In the genomic region with DNA sequence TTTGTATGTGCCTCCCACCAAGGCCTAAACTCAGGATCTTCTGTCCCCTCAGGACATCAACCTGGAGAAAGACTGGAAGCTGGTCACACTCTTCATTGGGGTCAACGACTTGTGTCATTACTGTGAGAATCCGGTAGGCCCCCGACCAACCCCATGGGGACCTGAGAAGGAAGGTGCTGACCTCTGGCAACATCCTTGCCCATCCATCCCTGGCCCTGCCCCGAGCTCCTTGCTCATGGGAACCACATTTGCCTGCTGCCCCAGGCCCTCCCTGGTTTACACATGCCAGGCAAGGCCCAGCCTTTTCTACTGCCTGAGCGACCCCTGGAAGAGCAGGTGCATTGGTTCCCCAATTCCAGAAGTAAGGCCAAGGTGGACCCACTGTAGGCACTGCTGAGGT, we compare ENCODE assay signal across 13 cellular contexts.
DNase-seq lines count a peak whose midpoint lies in the region; ATAC-seq and TF ChIP-seq lines count a peak whose summit lies in the region.
"Had no signal": no experiment of that assay in that cellular context is flagged by ENCODE, and none has a peak within 500 bp of the region (broad histone marks: within the 10 kb centered on the region; RNA-seq: fewer than 3 reads in every experiment).

No MANE protein-coding gene starts in this region.

- no peaks in the 10 kb centered on the region for H3K36me3 ChIP-seq in adrenal gland (replicated peaks in 1 of 2)
- no peaks in the 10 kb centered on the region for H3K36me3 ChIP-seq in muscle layer of duodenum (ENCODE audit: control insufficient read depth in 1 of 2, insufficient read depth in 2 of 2, low read length in 2 of 2)
- no peaks in the 10 kb centered on the region for H3K36me3 ChIP-seq in stomach smooth muscle (ENCODE audit: control insufficient read depth in 2 of 2, insufficient read depth in 2 of 2, low read length in 2 of 2)
- H3K36me3 ChIP-seq: right lobe of liver had no signal

- intact Hi-C loops in adrenal gland (cut with DNase I): no loop called here

- WGBS in adrenal gland, 4 donors: 82 to 93% (median 88%) methylated on average over 3 to 5 of the region's 5 CpGs

- no peak for TF ChIP-seq CTCF in adrenal gland (IDR thresholded peaks at IDR 0.05)

- H3K9me3 ChIP-seq in adrenal gland (replicated peaks in 1 of 3) (no peaks in the 10 kb centered on the region), muscle layer of duodenum (ENCODE audit: control insufficient read depth in 1 of 2, low read length in 2 of 2) (no peaks in the 10 kb centered on the region), stomach smooth muscle (ENCODE audit: control insufficient read depth in 2 of 2, low read length in 2 of 2) (no peaks in the 10 kb centered on the region)
- H3K9me3 ChIP-seq: right lobe of liver had no signal

- H3K27ac ChIP-seq in adrenal gland: peak overlapping the region; percentile 24 to 89 (median 64)
- peak overlapping the region; percentile 61 for H3K27ac ChIP-seq in muscle layer of duodenum (ENCODE audit: low read length)
- peak overlapping the region; percentile 99 for H3K27ac ChIP-seq in stomach smooth muscle (ENCODE audit: low read length)

- H3K9ac ChIP-seq in stomach smooth muscle (ENCODE audit: low read length in 2 of 2): peak overlapping the region; percentile 60 to 62

- ATAC-seq in GM21526 (IDR thresholded peaks at IDR 0.05; ENCODE audit: low FRiP score, unreplicated experiment) (no peak), GM18858 (IDR thresholded peaks at IDR 0.05; ENCODE audit: unreplicated experiment) (no peak)
- ATAC-seq: right lobe of liver had no signal

- H3K4me3 ChIP-seq in adrenal gland (no peak overlapping the region), muscle layer of duodenum (ENCODE audit: low read depth in 1 of 2, low read length in 2 of 2) (peak overlapping the region in 1 of 2 donors; percentile 9), stomach smooth muscle (ENCODE audit: low read length in 2 of 2) (no peak overlapping the region)
- H3K4me3 ChIP-seq: right lobe of liver had no signal

- TF ChIP-seq POLR2A in adrenal gland (IDR thresholded peaks at IDR 0.05): no peak

- peaks cover 5 to 31% of the 10 kb centered on the region in 2 donors for H3K4me1 ChIP-seq in adrenal gland (replicated peaks in 1 of 2)
- peaks cover 25 to 28% of the 10 kb centered on the region in 2 donors for H3K4me1 ChIP-seq in muscle layer of duodenum (ENCODE audit: control insufficient read depth in 1 of 2, insufficient read depth in 2 of 2, low read length in 2 of 2)
- peaks cover 69% of the 10 kb centered on the region for H3K4me1 ChIP-seq in stomach smooth muscle (ENCODE audit: control insufficient read depth, insufficient read depth, low read length)

- H3K27ac Mint-ChIP-seq in activated CD4-positive, alpha-beta T cell treated with anti-CD3 and anti-CD28 coated beads, Interleukin-2, amount 10 ng/mL, durations not matched to agents 7 days and 5 days: peak overlapping the region; percentile 66

- H3K9me3 Mint-ChIP-seq in activated CD4-positive, alpha-beta T cell treated with anti-CD3 and anti-CD28 coated beads, Interleukin-2, amount 10 ng/mL, durations not matched to agents 7 days and 5 days: no peaks in the 10 kb centered on the region
- H3K9me3 Mint-ChIP-seq: type B pancreatic cell had no signal

- POLR2A ChIA-PET in activated CD4-positive, alpha-beta T cell treated with anti-CD3 and anti-CD28 coated beads, Interleukin-2, amount 10 ng/mL, durations not matched to agents 7 days and 5 days (lab: Charles Lee): no interaction called here

- H3K4me3 Mint-ChIP-seq in activated CD4-positive, alpha-beta T cell treated with anti-CD3 and anti-CD28 coated beads, Interleukin-2, amount 10 ng/mL, durations not matched to agents 7 days and 5 days: no peak overlapping the region
- H3K4me3 Mint-ChIP-seq: type B pancreatic cell had no signal

- DNase-seq in activated CD4-positive, alpha-beta T cell treated with anti-CD3 and anti-CD28 coated beads, Interleukin-2, amount 10 ng/mL, durations not matched to agents 7 days and 5 days: no peak
- no peak for DNase-seq in activated CD4-positive, alpha-beta T cell treated with anti-CD3 and anti-CD28 coated beads, Interleukin-2, amount 50 U/mL, for 1 hour
- DNase-seq in adrenal gland: no peak
- no peak for DNase-seq in pons (ENCODE audit: low spot score)
- DNase-seq: Calu3, mesendoderm, NCI-H526, right lobe of liver had no signal

- no peaks in the 10 kb centered on the region for H3K27me3 ChIP-seq in adrenal gland
- no peaks in the 10 kb centered on the region for H3K27me3 ChIP-seq in muscle layer of duodenum (ENCODE audit: low read depth, low read length)
- H3K27me3 ChIP-seq in stomach smooth muscle (ENCODE audit: control insufficient read depth in 1 of 2, insufficient read depth in 2 of 2, low read length in 2 of 2): no peaks in the 10 kb centered on the region
- H3K27me3 ChIP-seq: right lobe of liver had no signal

- CTCF ChIA-PET in activated CD4-positive, alpha-beta T cell treated with anti-CD3 and anti-CD28 coated beads, Interleukin-2, amount 10 ng/mL, durations not matched to agents 7 days and 5 days (lab: Charles Lee): interaction anchor here (0.6 to 8.2 kb wide), 6 partner anchors 9 to 106 kb away, joined by 3 to 55 read pairs (median 4); no protein-coding TSS in a partner anchor

- H3K36me3 Mint-ChIP-seq in activated CD4-positive, alpha-beta T cell treated with anti-CD3 and anti-CD28 coated beads, Interleukin-2, amount 10 ng/mL, durations not matched to agents 7 days and 5 days (ENCODE audit: low read depth): peaks cover 12% of the 10 kb centered on the region
- H3K36me3 Mint-ChIP-seq: type B pancreatic cell had no signal

- peaks cover 67% of the 10 kb centered on the region for H3K4me1 Mint-ChIP-seq in activated CD4-positive, alpha-beta T cell treated with anti-CD3 and anti-CD28 coated beads, Interleukin-2, amount 10 ng/mL, durations not matched to agents 7 days and 5 days

- no peaks in the 10 kb centered on the region for H3K27me3 Mint-ChIP-seq in activated CD4-positive, alpha-beta T cell treated with anti-CD3 and anti-CD28 coated beads, Interleukin-2, amount 10 ng/mL, durations not matched to agents 7 days and 5 days
- H3K27me3 Mint-ChIP-seq: type B pancreatic cell had no signal
